In genomic region chr1:147700042-147700711, GRCh38 we compare ENCODE assay signal across 8 cellular contexts. TPM values are rescaled to one million over a fixed set of nuclear protein-coding genes. Genes with fewer than 3 reads are reported as not detected.
DNase-seq lines count a peak whose midpoint lies in the region; ATAC-seq and TF ChIP-seq lines count a peak whose summit lies in the region.

No MANE protein-coding gene starts in this region.

- peaks cover 0 to 1% of the 10 kb centered on the region in 2 donors for H3K9me3 ChIP-seq in duodenal mucosa (ENCODE audit: control insufficient read depth in 1 of 2, low read length in 2 of 2)

- no peak overlapping the region for H3K27ac Mint-ChIP-seq in activated CD8-positive, alpha-beta T cell treated with anti-CD3 and anti-CD28 coated beads for 36 hours

- CTCF ChIA-PET in BJ (lab: Yijun Ruan, JAX) = interaction anchor here (1.0 to 1.9 kb wide), 5 partner anchors 9 to 418 kb away, joined by 3 to 5 read pairs (median 4); no protein-coding TSS in a partner anchor
- CTCF ChIA-PET in activated CD8-positive, alpha-beta T cell treated with anti-CD3 and anti-CD28 coated beads for 36 hours (lab: Charles Lee) = interaction anchor here (0.7 to 2.1 kb wide), 4 partner anchors 20 to 204 kb away, joined by 3 to 4 read pairs (median 4); no protein-coding TSS in a partner anchor

- intact Hi-C loops in activated CD8-positive, alpha-beta T cell treated with anti-CD3 and anti-CD28 coated beads for 36 hours (cut with micrococcal nuclease) = no loop called here

- H3K9ac ChIP-seq in duodenal mucosa (ENCODE audit: low read depth in 1 of 2, low read length in 2 of 2) = no peak overlapping the region

- H3K27me3 ChIP-seq in BJ (ENCODE audit: control insufficient read depth, insufficient read depth, low read length) (no peaks in the 10 kb centered on the region), H7 (ENCODE audit: control insufficient read depth, insufficient read depth, low read length) (no peaks in the 10 kb centered on the region; the same call in 1 of the 2 replicates), duodenal mucosa (ENCODE audit: control insufficient read depth in 1 of 2, insufficient read depth in 2 of 2, low read length in 2 of 2) (no peaks in the 10 kb centered on the region)

- no peaks in the 10 kb centered on the region for H3K9me3 Mint-ChIP-seq in activated CD8-positive, alpha-beta T cell treated with anti-CD3 and anti-CD28 coated beads for 36 hours

- no peaks in the 10 kb centered on the region for H3K36me3 Mint-ChIP-seq in activated CD8-positive, alpha-beta T cell treated with anti-CD3 and anti-CD28 coated beads for 36 hours (ENCODE audit: low read depth)

- H3K4me1 Mint-ChIP-seq in activated CD8-positive, alpha-beta T cell treated with anti-CD3 and anti-CD28 coated beads for 36 hours (ENCODE audit: low read depth) = peaks cover 5% of the 10 kb centered on the region

- POLR2A ChIA-PET in BJ (lab: Charles Lee) = no interaction called here
- POLR2A ChIA-PET in activated CD8-positive, alpha-beta T cell treated with anti-CD3 and anti-CD28 coated beads for 36 hours (lab: Charles Lee) = no interaction called here

- H3K27me3 Mint-ChIP-seq in activated CD8-positive, alpha-beta T cell treated with anti-CD3 and anti-CD28 coated beads for 36 hours = peaks cover 16% of the 10 kb centered on the region

- no peak overlapping the region for H3K4me3 ChIP-seq in BJ (ENCODE audit: low read depth, low read length)
- H3K4me3 ChIP-seq in H7 (ENCODE audit: insufficient read depth, low read depth, low read length) = no peak overlapping the region
- H3K4me3 ChIP-seq in duodenal mucosa (ENCODE audit: low read depth in 1 of 2, low read length in 2 of 2) = peak overlapping the region; percentile 29 to 55

- H3K27ac ChIP-seq in duodenal mucosa (ENCODE audit: low read depth, low read length) = no peak overlapping the region

- DNase-seq in BJ (ENCODE audit: low read depth) (no peak), H7 (peak; percentile 65), NCI-H524 (lab: John Stamatoyannopoulos, UW) (peak; percentile 24 to 76), lung microvascular endothelial cell (ENCODE audit: low read depth in 2 of 2) (peak; percentile 60 to 71)
- peak; percentile 74 for DNase-seq in activated CD8-positive, alpha-beta T cell treated with anti-CD3 and anti-CD28 coated beads for 36 hours
- peak; percentile 23 for DNase-seq in stimulated activated CD8-positive, alpha-beta memory T cell treated with anti-CD3 and anti-CD28 coated beads, Interleukin-12 subunit alpha, Interleukin-12 subunit beta, amount 100 ng/mL, for 4 hours (ENCODE audit: low read depth)

- H3K4me3 Mint-ChIP-seq in activated CD8-positive, alpha-beta T cell treated with anti-CD3 and anti-CD28 coated beads for 36 hours = no peak overlapping the region

- H3K4me1 ChIP-seq in duodenal mucosa (ENCODE audit: control insufficient read depth in 1 of 2, insufficient read depth in 2 of 2, low read length in 2 of 2) = peaks cover 0 to 10% of the 10 kb centered on the region in 2 donors

- peak; percentile 95 for TF ChIP-seq CTCF in BJ (IDR thresholded peaks at IDR 0.05; ENCODE audit: insufficient read depth, low read depth, low read length)
- TF ChIP-seq CTCF in activated CD8-positive, alpha-beta T cell treated with anti-CD3 and anti-CD28 coated beads for 36 hours (IDR thresholded peaks at IDR 0.05) = peak; percentile 75

- H3K36me3 ChIP-seq in BJ (ENCODE audit: control insufficient read depth, insufficient read depth, low read length) (no peaks in the 10 kb centered on the region), H7 (replicated peaks; ENCODE audit: control insufficient read depth, insufficient read depth, low read length) (no peaks in the 10 kb centered on the region), duodenal mucosa (ENCODE audit: control insufficient read depth in 1 of 2, insufficient read depth in 2 of 2, low read length in 2 of 2) (no peaks in the 10 kb centered on the region)

- peak; percentile 95 for ATAC-seq in activated CD8-positive, alpha-beta T cell treated with anti-CD3 and anti-CD28 coated beads for 36 hours
- ATAC-seq in GM19351 (IDR thresholded peaks at IDR 0.05; ENCODE audit: unreplicated experiment) = no peak

RNA-seq across cellular contexts. Expression of gene ACP6, which starts 29.9 kb away (rescaled TPM):
- 14.0 and 14.8 TPM in 2 replicates for polyA plus RNA-seq in BJ (2011; rRNA removed)
- 4.7 and 15.2 TPM in 2 replicates for polyA minus RNA-seq in BJ (2011; rRNA and poly(A)+ RNA removed)
- total RNA-seq in H7 (2014; rRNA removed; shearing (Covaris generic)) = 21.0 and 38.5 TPM in 2 replicates
- total RNA-seq in activated CD8-positive, alpha-beta T cell treated with anti-CD3 and anti-CD28 coated beads for 36 hours = 10 to 100 TPM; 16.9 to 20.9 TPM
- 1.4 and 1.7 TPM in 2 replicates for total RNA-seq in lung microvascular endothelial cell

Comparison
In these comparisons a context has a peak if more than half of its experiments do, and no peak if none do; other contexts are left out.
1. H3K4me3 ChIP-seq: peak in duodenal mucosa (2 of 2); none in BJ (single experiment) and H7 (single experiment).